In genomic region chr1:158022554-158023278, GRCh38 we compare ENCODE assay signal across 11 cellular contexts. TPM values are rescaled to one million over a fixed set of nuclear protein-coding genes. Genes with fewer than 3 reads are reported as not detected.
DNase-seq lines count a peak whose midpoint lies in the region; ATAC-seq, FAIRE-seq and TF ChIP-seq lines count a peak whose summit lies in the region.
"Had no signal": no experiment of that assay in that cellular context is flagged by ENCODE, and none has a peak within 500 bp of the region (broad histone marks: within the 10 kb centered on the region; RNA-seq: fewer than 3 reads in every experiment).

No MANE protein-coding gene starts in this region.

- H3K27ac ChIP-seq in astrocyte (ENCODE audit: low read depth, low read length) (no peak overlapping the region), heart left ventricle (peak overlapping the region; percentile 9 to 91 (median 68)), neuronal stem cell (replicated peaks; ENCODE audit: low read length) (no peak overlapping the region), uterus (peak overlapping the region; percentile 93 to 99)
- H3K27ac ChIP-seq: parathyroid adenoma had no signal

- no peak overlapping the region for H2AK5ac ChIP-seq in neuronal stem cell (ENCODE audit: low read depth, low read length)

- H3K18ac ChIP-seq in neuronal stem cell (ENCODE audit: low read length): peak overlapping the region; percentile 11

- FAIRE-seq in astrocyte (lab: Jason Lieb, UNC): no peak

- no peak overlapping the region for H2BK5ac ChIP-seq in neuronal stem cell (ENCODE audit: low read length)

- peaks cover 55% of the 10 kb centered on the region for H3K4me1 ChIP-seq in astrocyte (ENCODE audit: insufficient read depth, low read length)
- peaks cover 0 to 93% (median 77%) of the 10 kb centered on the region in 12 donors for H3K4me1 ChIP-seq in heart left ventricle
- H3K4me1 ChIP-seq in neuronal stem cell (ENCODE audit: control insufficient read depth in 2 of 2, insufficient read depth in 1 of 2, low read depth in 1 of 2, low read length in 2 of 2): peaks cover 52% of the 10 kb centered on the region in 2 donors
- peaks cover 11 to 31% of the 10 kb centered on the region in 2 donors for H3K4me1 ChIP-seq in uterus
- H3K4me1 ChIP-seq: parathyroid adenoma had no signal

- H3K9me3 Mint-ChIP-seq in astrocyte (ENCODE audit: unreplicated experiment): no peaks in the 10 kb centered on the region
- H3K9me3 Mint-ChIP-seq: T-helper 1 cell treated with Interleukin-12 subunit alpha and Interleukin-12 subunit beta and Interleukin-4 antibody, amounts not matched to agents 30 μg/mL and 1 μg/mL, for 36 hours had no signal

- no peak overlapping the region for H2BK120ac ChIP-seq in neuronal stem cell (ENCODE audit: low read depth, low read length)

- H3K9me3 ChIP-seq in astrocyte (ENCODE audit: insufficient read depth, low read depth, low read length) (no peaks in the 10 kb centered on the region), heart left ventricle (no peaks in the 10 kb centered on the region), neuronal stem cell (replicated peaks in 1 of 2; ENCODE audit: control insufficient read depth in 2 of 2, insufficient read depth in 1 of 2, low read depth in 1 of 2, low read length in 2 of 2) (no peaks in the 10 kb centered on the region), uterus (no peaks in the 10 kb centered on the region)

- H4K20me1 ChIP-seq in astrocyte (ENCODE audit: insufficient read depth, low read length): peaks cover 16% of the 10 kb centered on the region

- H3K9ac ChIP-seq in astrocyte (ENCODE audit: low read length) (no peak overlapping the region), neuronal stem cell (ENCODE audit: low read depth, low read length, poor library complexity) (no peak overlapping the region)
- H3K9ac ChIP-seq: parathyroid adenoma had no signal

- no peak overlapping the region for H2BK15ac ChIP-seq in neuronal stem cell (ENCODE audit: low read length)

- no peak overlapping the region for H4K91ac ChIP-seq in neuronal stem cell (ENCODE audit: low read depth, low read length, poor library complexity)

- no peak for DNase-seq in astrocyte (ENCODE audit: low read depth)
- peak in 1 of 5 donors; percentile 49 for DNase-seq in heart left ventricle
- no peak for DNase-seq in neuronal stem cell (ENCODE audit: low spot score)
- DNase-seq in uterus: peak; percentile 48 to 60
- DNase-seq in putamen (ENCODE audit: low spot score): no peak
- DNase-seq in NCI-H1105 (lab: John Stamatoyannopoulos, UW): no peak
- DNase-seq: activated CD4-positive, alpha-beta T cell treated with anti-CD3 and anti-CD28 coated beads, Interleukin-2, amount 50 U/mL, for 48 hours; kidney glomerular epithelial cell had no signal

- peaks cover 3% of the 10 kb centered on the region for H3K79me1 ChIP-seq in neuronal stem cell (ENCODE audit: low read depth, low read length)

- peak overlapping the region; percentile 85 for H3K27ac Mint-ChIP-seq in astrocyte (ENCODE audit: unreplicated experiment)
- H3K27ac Mint-ChIP-seq: T-helper 1 cell treated with Interleukin-12 subunit alpha and Interleukin-12 subunit beta and Interleukin-4 antibody, amounts not matched to agents 30 μg/mL and 1 μg/mL, for 36 hours had no signal

- WGBS in heart left ventricle, 4 donors: 61 to 71% (median 66%) methylated on average over 6 of the region's 6 CpGs
- no CpG with 5 or more reads among the region's 6 CpGs for WGBS in neuronal stem cell (ENCODE audit: extremely low coverage in 2 of 2, insufficient read length in 2 of 2, insufficient replicate concordance in 1 of 2), 2 donors

- no peak overlapping the region for H3K4me3 ChIP-seq in astrocyte (ENCODE audit: insufficient read depth, low read depth, low read length)
- H3K4me3 ChIP-seq in heart left ventricle: no peak overlapping the region
- H3K4me3 ChIP-seq in neuronal stem cell (ENCODE audit: low read length in 2 of 2): no peak overlapping the region
- no peak overlapping the region for H3K4me3 ChIP-seq in uterus

- no peak overlapping the region for H4K8ac ChIP-seq in neuronal stem cell (ENCODE audit: low read depth, low read length)

- TF ChIP-seq POLR2A in heart left ventricle (IDR thresholded peaks at IDR 0.05) (no peak), uterus (IDR thresholded peaks at IDR 0.05) (no peak)

- peaks cover 8% of the 10 kb centered on the region for H3K36me3 Mint-ChIP-seq in astrocyte (ENCODE audit: low read depth, unreplicated experiment)

- H3K4me1 Mint-ChIP-seq in astrocyte (ENCODE audit: low read depth, unreplicated experiment): peaks cover 89% of the 10 kb centered on the region

- H2AFZ ChIP-seq in astrocyte (ENCODE audit: low read depth, low read length) (no peak overlapping the region), neuronal stem cell (ENCODE audit: low read length) (no peak overlapping the region)
- H2AFZ ChIP-seq: parathyroid adenoma had no signal

- H3K79me2 ChIP-seq in astrocyte (ENCODE audit: insufficient read depth, low read length): peaks cover 87% of the 10 kb centered on the region
- H3K79me2 ChIP-seq: parathyroid adenoma had no signal

- H3K4me3 Mint-ChIP-seq in astrocyte (ENCODE audit: unreplicated experiment): no peak overlapping the region
- H3K4me3 Mint-ChIP-seq: T-helper 1 cell treated with Interleukin-12 subunit alpha and Interleukin-12 subunit beta and Interleukin-4 antibody, amounts not matched to agents 30 μg/mL and 1 μg/mL, for 36 hours had no signal

- H2BK12ac ChIP-seq in neuronal stem cell (ENCODE audit: low read length): no peak overlapping the region

- intact Hi-C loops in heart left ventricle (cut with DNase I): no loop called here
- intact Hi-C loops in uterus (cut with DNase I; ENCODE audit: low total_unique reads): no loop called here

- no peak overlapping the region for H3K14ac ChIP-seq in neuronal stem cell (ENCODE audit: low read length)

- TF ChIP-seq CTCF in astrocyte (IDR thresholded peaks at IDR 0.05; ENCODE audit: insufficient read depth, low read depth, low read length) (no peak), heart left ventricle (IDR thresholded peaks at IDR 0.05) (no peak), uterus (IDR thresholded peaks at IDR 0.05) (no peak)

- no peak overlapping the region for H3K23ac ChIP-seq in neuronal stem cell (ENCODE audit: low read depth, low read length, poor library complexity)

- no peak overlapping the region for H3K4ac ChIP-seq in neuronal stem cell (ENCODE audit: low read length)

- H3K36me3 ChIP-seq in astrocyte (ENCODE audit: insufficient read depth, low read length): peaks cover 4% of the 10 kb centered on the region
- no peaks in the 10 kb centered on the region for H3K36me3 ChIP-seq in heart left ventricle
- peaks cover 0 to 18% of the 10 kb centered on the region in 2 donors for H3K36me3 ChIP-seq in neuronal stem cell (replicated peaks in 1 of 2; ENCODE audit: control insufficient read depth in 2 of 2, insufficient read depth in 2 of 2, low read length in 2 of 2)
- H3K36me3 ChIP-seq in uterus: no peaks in the 10 kb centered on the region

- H3K27me3 Mint-ChIP-seq in astrocyte (ENCODE audit: low read depth, unreplicated experiment): no peaks in the 10 kb centered on the region

- ATAC-seq in heart left ventricle (peak in 3 of 4 donors; percentile 21 to 50 (median 41)), HG03439 (IDR thresholded peaks at IDR 0.05; ENCODE audit: unreplicated experiment) (no peak)

- H3K4me2 ChIP-seq in astrocyte (ENCODE audit: low read length) (no peak overlapping the region), neuronal stem cell (ENCODE audit: insufficient read depth, low read length, poor library complexity, severe bottlenecking) (no peak overlapping the region)

- H3K27me3 ChIP-seq in astrocyte (ENCODE audit: insufficient read depth, low read length) (no peaks in the 10 kb centered on the region), heart left ventricle (no peaks in the 10 kb centered on the region), neuronal stem cell (ENCODE audit: control insufficient read depth in 3 of 3, insufficient read depth in 3 of 3, low read depth in 1 of 3, low read length in 3 of 3) (no peaks in the 10 kb centered on the region), uterus (no peaks in the 10 kb centered on the region)

RNA-seq across cellular contexts. Expression of gene KIRREL1, which starts 29.3 kb away (rescaled TPM):
- total RNA-seq in astrocyte (195 and 231 TPM in 2 replicates), heart left ventricle (10 to 100 TPM in 4 of 9 donors, 1 to 10 TPM in 5; 6.1 to 22.7 (median 8.2) TPM), uterus (100 to 1,000 TPM in 1 of 4 donors, 10 to 100 TPM in 3; 34.1 to 102 (median 57.4) TPM)
- 1 to 10 TPM; 3.2 to 8.4 TPM for polyA plus RNA-seq in heart left ventricle
- polyA plus RNA-seq in neuronal stem cell (2013, experiment 1 of 2): 45.3 TPM
- 45.3 TPM for polyA plus RNA-seq in neuronal stem cell (2013, experiment 2 of 2)

Comparison
In these comparisons a context has a peak if more than half of its experiments do, and no peak if none do; other contexts are left out.
1. DNase-seq: peak in uterus (2 of 2); none in astrocyte (single experiment), neuronal stem cell (single experiment), putamen (single experiment) and NCI-H1105 (single experiment).
2. H3K27ac ChIP-seq: peak in heart left ventricle (12 of 12) and uterus (2 of 2); none in astrocyte (single experiment) and neuronal stem cell (single experiment).